1 cellular context compared by ENCODE assay signal in the genomic region with DNA sequence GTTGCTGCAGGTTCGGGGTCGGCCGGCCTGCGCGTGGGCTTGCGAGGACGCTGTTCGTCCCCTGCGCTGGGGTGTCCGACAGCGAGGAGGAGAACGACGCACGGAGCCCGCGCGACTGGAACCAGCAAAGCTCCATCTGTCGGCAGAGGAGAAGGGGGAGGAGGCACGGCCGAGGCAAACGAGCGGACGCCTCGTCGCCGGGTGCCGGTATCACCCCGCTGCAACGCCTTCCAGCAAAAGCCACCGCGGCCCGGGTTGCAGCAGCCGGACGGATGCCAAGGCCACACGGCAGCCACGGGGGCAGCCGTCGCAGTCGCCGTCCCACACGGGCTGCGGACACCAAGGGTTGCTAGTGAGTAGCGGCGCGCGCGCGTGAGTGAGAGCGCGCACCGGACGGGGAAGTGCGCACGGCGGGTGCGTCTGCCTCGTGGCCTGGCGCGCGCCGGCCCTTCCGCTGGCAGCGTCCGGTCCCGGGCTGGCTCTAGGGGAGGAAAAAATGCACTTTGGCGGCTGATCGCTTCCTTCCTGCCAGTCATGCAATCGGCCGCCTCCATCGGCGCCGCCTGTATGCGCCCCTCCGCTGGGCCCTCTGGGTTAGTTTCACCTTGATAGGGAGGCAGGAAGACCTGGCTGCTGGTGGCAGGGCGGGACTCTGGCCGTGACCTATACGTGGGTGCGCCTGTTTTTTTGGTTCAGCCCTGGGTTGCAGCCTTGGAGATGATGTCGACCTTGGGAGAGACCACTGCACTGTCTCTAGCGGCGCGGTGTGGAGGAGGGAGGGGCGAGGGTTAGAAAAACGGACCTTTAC.
TF ChIP-seq lines count a peak whose summit lies in the region.

No MANE protein-coding gene starts in this region.

TF ChIP-seq in HepG2, 621 proteins besides CTCF, POLR2A, EP300 and RAD21 (continued from another document and continues in another):
- TF ChIP-seq, protein P1, sequence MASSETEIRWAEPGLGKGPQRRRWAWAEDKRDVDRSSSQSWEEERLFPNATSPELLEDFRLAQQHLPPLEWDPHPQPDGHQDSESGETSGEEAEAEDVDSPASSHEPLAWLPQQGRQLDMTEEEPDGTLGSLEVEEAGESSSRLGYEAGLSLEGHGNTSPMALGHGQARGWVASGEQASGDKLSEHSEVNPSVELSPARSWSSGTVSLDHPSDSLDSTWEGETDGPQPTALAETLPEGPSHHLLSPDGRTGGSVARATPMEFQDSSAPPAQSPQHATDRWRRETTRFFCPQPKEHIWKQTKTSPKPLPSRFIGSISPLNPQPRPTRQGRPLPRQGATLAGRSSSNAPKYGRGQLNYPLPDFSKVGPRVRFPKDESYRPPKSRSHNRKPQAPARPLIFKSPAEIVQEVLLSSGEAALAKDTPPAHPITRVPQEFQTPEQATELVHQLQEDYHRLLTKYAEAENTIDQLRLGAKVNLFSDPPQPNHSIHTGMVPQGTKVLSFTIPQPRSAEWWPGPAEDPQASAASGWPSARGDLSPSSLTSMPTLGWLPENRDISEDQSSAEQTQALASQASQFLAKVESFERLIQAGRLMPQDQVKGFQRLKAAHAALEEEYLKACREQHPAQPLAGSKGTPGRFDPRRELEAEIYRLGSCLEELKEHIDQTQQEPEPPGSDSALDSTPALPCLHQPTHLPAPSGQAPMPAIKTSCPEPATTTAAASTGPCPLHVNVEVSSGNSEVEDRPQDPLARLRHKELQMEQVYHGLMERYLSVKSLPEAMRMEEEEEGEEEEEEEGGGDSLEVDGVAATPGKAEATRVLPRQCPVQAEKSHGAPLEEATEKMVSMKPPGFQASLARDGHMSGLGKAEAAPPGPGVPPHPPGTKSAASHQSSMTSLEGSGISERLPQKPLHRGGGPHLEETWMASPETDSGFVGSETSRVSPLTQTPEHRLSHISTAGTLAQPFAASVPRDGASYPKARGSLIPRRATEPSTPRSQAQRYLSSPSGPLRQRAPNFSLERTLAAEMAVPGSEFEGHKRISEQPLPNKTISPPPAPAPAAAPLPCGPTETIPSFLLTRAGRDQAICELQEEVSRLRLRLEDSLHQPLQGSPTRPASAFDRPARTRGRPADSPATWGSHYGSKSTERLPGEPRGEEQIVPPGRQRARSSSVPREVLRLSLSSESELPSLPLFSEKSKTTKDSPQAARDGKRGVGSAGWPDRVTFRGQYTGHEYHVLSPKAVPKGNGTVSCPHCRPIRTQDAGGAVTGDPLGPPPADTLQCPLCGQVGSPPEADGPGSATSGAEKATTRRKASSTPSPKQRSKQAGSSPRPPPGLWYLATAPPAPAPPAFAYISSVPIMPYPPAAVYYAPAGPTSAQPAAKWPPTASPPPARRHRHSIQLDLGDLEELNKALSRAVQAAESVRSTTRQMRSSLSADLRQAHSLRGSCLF (CRISPR knock-in tag; IDR thresholded peaks at IDR 0.05; ENCODE audit: borderline replicate concordance) = no peak
- TF ChIP-seq BRD4 (CRISPR knock-in tag; IDR thresholded peaks at IDR 0.05) = no peak
- TF ChIP-seq, protein P2, sequence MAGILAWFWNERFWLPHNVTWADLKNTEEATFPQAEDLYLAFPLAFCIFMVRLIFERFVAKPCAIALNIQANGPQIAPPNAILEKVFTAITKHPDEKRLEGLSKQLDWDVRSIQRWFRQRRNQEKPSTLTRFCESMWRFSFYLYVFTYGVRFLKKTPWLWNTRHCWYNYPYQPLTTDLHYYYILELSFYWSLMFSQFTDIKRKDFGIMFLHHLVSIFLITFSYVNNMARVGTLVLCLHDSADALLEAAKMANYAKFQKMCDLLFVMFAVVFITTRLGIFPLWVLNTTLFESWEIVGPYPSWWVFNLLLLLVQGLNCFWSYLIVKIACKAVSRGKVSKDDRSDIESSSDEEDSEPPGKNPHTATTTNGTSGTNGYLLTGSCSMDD (CRISPR knock-in tag; IDR thresholded peaks at IDR 0.05) = no peak
- TF ChIP-seq NCOA2 (CRISPR knock-in tag; IDR thresholded peaks at IDR 0.05) = no peak
- no peak for TF ChIP-seq ZNF558 (CRISPR knock-in tag; IDR thresholded peaks at IDR 0.05; ENCODE audit: borderline replicate concordance)
- no peak for TF ChIP-seq LCORL (IDR thresholded peaks at IDR 0.05)
- TF ChIP-seq LCORL (CRISPR knock-in tag; IDR thresholded peaks at IDR 0.05) = peak; percentile 62; the same call in 1 of the 2 replicates
- no peak for TF ChIP-seq ATF1 (CRISPR knock-in tag; IDR thresholded peaks at IDR 0.05)
- TF ChIP-seq CREM (IDR thresholded peaks at IDR 0.05) = no peak
- TF ChIP-seq CREM (CRISPR knock-in tag; IDR thresholded peaks at IDR 0.05) = no peak
- no peak for TF ChIP-seq ZNF383 (CRISPR knock-in tag; IDR thresholded peaks at IDR 0.05; ENCODE audit: borderline replicate concordance)
- no peak for TF ChIP-seq ZNF256 (CRISPR knock-in tag; conservative IDR thresholded peaks at IDR 0.05)
- TF ChIP-seq, protein P3, sequence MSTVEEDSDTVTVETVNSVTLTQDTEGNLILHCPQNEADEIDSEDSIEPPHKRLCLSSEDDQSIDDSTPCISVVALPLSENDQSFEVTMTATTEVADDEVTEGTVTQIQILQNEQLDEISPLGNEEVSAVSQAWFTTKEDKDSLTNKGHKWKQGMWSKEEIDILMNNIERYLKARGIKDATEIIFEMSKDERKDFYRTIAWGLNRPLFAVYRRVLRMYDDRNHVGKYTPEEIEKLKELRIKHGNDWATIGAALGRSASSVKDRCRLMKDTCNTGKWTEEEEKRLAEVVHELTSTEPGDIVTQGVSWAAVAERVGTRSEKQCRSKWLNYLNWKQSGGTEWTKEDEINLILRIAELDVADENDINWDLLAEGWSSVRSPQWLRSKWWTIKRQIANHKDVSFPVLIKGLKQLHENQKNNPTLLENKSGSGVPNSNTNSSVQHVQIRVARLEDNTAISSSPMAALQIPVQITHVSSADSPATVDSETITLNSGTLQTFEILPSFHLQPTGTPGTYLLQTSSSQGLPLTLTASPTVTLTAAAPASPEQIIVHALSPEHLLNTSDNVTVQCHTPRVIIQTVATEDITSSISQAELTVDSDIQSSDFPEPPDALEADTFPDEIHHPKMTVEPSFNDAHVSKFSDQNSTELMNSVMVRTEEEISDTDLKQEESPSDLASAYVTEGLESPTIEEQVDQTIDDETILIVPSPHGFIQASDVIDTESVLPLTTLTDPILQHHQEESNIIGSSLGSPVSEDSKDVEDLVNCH (CRISPR knock-in tag; IDR thresholded peaks at IDR 0.05) = no peak
- 0 out of 2 replicates have a peak, but pooled peaks have one; percentile 54 for TF ChIP-seq ESRRA (CRISPR knock-in tag; IDR thresholded peaks at IDR 0.05; ENCODE audit: low read depth)
- TF ChIP-seq ZNF761 (CRISPR knock-in tag; conservative IDR thresholded peaks at IDR 0.05) = no peak
- no peak for TF ChIP-seq NR1H2 (CRISPR knock-in tag; IDR thresholded peaks at IDR 0.05; ENCODE audit: borderline replicate concordance, low read depth)
- TF ChIP-seq KDM1A (CRISPR knock-in tag; IDR thresholded peaks at IDR 0.05) = peak; percentile 56; the same call in 1 of the 2 replicates
- TF ChIP-seq PTBP1 (IDR thresholded peaks at IDR 0.05; ENCODE audit: low read depth, low read length, poor library complexity, severe bottlenecking) = no peak
- TF ChIP-seq, protein P4, sequence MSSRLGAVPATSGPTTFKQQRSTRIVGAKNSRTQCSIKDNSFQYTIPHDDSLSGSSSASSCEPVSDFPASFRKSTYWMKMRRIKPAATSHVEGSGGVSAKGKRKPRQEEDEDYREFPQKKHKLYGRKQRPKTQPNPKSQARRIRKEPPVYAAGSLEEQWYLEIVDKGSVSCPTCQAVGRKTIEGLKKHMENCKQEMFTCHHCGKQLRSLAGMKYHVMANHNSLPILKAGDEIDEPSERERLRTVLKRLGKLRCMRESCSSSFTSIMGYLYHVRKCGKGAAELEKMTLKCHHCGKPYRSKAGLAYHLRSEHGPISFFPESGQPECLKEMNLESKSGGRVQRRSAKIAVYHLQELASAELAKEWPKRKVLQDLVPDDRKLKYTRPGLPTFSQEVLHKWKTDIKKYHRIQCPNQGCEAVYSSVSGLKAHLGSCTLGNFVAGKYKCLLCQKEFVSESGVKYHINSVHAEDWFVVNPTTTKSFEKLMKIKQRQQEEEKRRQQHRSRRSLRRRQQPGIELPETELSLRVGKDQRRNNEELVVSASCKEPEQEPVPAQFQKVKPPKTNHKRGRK (CRISPR knock-in tag; IDR thresholded peaks at IDR 0.05) = no peak
- no peak for TF ChIP-seq ATF7 (IDR thresholded peaks at IDR 0.05)
- no peak for TF ChIP-seq ATF7 (CRISPR knock-in tag; IDR thresholded peaks at IDR 0.05)
- TF ChIP-seq, protein P5, sequence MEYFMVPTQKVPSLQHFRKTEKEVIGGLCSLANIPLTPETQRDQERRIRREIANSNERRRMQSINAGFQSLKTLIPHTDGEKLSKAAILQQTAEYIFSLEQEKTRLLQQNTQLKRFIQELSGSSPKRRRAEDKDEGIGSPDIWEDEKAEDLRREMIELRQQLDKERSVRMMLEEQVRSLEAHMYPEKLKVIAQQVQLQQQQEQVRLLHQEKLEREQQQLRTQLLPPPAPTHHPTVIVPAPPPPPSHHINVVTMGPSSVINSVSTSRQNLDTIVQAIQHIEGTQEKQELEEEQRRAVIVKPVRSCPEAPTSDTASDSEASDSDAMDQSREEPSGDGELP (IDR thresholded peaks at IDR 0.05; ENCODE audit: borderline replicate concordance, low read depth) = no peak
- no peak for TF ChIP-seq NFYB (CRISPR knock-in tag; IDR thresholded peaks at IDR 0.05)
- TF ChIP-seq HMGA1 (CRISPR knock-in tag; conservative IDR thresholded peaks at IDR 0.05) = no peak
- TF ChIP-seq ZNF549 (CRISPR knock-in tag; IDR thresholded peaks at IDR 0.05) = no peak
- peak; percentile 72; the same call in 1 of the 2 replicates for TF ChIP-seq ZNF274 (CRISPR knock-in tag; IDR thresholded peaks at IDR 0.05)
- TF ChIP-seq ZNF619 (CRISPR knock-in tag; IDR thresholded peaks at IDR 0.05) = no peak
- TF ChIP-seq, protein P6, sequence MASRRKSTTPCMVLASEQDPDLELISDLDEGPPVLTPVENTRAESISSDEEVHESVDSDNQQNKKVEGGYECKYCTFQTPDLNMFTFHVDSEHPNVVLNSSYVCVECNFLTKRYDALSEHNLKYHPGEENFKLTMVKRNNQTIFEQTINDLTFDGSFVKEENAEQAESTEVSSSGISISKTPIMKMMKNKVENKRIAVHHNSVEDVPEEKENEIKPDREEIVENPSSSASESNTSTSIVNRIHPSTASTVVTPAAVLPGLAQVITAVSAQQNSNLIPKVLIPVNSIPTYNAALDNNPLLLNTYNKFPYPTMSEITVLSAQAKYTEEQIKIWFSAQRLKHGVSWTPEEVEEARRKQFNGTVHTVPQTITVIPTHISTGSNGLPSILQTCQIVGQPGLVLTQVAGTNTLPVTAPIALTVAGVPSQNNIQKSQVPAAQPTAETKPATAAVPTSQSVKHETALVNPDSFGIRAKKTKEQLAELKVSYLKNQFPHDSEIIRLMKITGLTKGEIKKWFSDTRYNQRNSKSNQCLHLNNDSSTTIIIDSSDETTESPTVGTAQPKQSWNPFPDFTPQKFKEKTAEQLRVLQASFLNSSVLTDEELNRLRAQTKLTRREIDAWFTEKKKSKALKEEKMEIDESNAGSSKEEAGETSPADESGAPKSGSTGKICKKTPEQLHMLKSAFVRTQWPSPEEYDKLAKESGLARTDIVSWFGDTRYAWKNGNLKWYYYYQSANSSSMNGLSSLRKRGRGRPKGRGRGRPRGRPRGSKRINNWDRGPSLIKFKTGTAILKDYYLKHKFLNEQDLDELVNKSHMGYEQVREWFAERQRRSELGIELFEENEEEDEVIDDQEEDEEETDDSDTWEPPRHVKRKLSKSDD (CRISPR knock-in tag; IDR thresholded peaks at IDR 0.05; ENCODE audit: low read depth) = no peak
- TF ChIP-seq NFYC (CRISPR knock-in tag; IDR thresholded peaks at IDR 0.05) = no peak
- no peak for TF ChIP-seq DNMT3B (CRISPR knock-in tag; conservative IDR thresholded peaks at IDR 0.05)
- TF ChIP-seq NCOA5 (CRISPR knock-in tag; IDR thresholded peaks at IDR 0.05) = no peak
- no peak for TF ChIP-seq ZNF577 (CRISPR knock-in tag; IDR thresholded peaks at IDR 0.05; ENCODE audit: borderline replicate concordance, low read depth)
- TF ChIP-seq ZNF768 (CRISPR knock-in tag; IDR thresholded peaks at IDR 0.05) = peak; percentile 26; the same call in 1 of the 2 replicates
- TF ChIP-seq, protein P7, sequence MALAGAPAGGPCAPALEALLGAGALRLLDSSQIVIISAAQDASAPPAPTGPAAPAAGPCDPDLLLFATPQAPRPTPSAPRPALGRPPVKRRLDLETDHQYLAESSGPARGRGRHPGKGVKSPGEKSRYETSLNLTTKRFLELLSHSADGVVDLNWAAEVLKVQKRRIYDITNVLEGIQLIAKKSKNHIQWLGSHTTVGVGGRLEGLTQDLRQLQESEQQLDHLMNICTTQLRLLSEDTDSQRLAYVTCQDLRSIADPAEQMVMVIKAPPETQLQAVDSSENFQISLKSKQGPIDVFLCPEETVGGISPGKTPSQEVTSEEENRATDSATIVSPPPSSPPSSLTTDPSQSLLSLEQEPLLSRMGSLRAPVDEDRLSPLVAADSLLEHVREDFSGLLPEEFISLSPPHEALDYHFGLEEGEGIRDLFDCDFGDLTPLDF (CRISPR knock-in tag; IDR thresholded peaks at IDR 0.05) = peak; percentile 74
- TF ChIP-seq, protein P8, sequence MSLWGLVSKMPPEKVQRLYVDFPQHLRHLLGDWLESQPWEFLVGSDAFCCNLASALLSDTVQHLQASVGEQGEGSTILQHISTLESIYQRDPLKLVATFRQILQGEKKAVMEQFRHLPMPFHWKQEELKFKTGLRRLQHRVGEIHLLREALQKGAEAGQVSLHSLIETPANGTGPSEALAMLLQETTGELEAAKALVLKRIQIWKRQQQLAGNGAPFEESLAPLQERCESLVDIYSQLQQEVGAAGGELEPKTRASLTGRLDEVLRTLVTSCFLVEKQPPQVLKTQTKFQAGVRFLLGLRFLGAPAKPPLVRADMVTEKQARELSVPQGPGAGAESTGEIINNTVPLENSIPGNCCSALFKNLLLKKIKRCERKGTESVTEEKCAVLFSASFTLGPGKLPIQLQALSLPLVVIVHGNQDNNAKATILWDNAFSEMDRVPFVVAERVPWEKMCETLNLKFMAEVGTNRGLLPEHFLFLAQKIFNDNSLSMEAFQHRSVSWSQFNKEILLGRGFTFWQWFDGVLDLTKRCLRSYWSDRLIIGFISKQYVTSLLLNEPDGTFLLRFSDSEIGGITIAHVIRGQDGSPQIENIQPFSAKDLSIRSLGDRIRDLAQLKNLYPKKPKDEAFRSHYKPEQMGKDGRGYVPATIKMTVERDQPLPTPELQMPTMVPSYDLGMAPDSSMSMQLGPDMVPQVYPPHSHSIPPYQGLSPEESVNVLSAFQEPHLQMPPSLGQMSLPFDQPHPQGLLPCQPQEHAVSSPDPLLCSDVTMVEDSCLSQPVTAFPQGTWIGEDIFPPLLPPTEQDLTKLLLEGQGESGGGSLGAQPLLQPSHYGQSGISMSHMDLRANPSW (CRISPR knock-in tag; IDR thresholded peaks at IDR 0.05; ENCODE audit: borderline replicate concordance) = no peak
- TF ChIP-seq SKI (IDR thresholded peaks at IDR 0.05; ENCODE audit: partially characterized antibody) = no peak
- TF ChIP-seq TAF1 (CRISPR knock-in tag; IDR thresholded peaks at IDR 0.05) = peak; percentile 35; the same call in 1 of the 2 replicates
- TF ChIP-seq U2AF2 (IDR thresholded peaks at IDR 0.05; ENCODE audit: low read depth, low read length) = no peak
- TF ChIP-seq, protein P9, sequence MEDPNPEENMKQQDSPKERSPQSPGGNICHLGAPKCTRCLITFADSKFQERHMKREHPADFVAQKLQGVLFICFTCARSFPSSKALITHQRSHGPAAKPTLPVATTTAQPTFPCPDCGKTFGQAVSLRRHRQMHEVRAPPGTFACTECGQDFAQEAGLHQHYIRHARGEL (CRISPR knock-in tag; IDR thresholded peaks at IDR 0.05) = no peak; the same call in 1 of the 2 replicates
- TF ChIP-seq, protein P10, sequence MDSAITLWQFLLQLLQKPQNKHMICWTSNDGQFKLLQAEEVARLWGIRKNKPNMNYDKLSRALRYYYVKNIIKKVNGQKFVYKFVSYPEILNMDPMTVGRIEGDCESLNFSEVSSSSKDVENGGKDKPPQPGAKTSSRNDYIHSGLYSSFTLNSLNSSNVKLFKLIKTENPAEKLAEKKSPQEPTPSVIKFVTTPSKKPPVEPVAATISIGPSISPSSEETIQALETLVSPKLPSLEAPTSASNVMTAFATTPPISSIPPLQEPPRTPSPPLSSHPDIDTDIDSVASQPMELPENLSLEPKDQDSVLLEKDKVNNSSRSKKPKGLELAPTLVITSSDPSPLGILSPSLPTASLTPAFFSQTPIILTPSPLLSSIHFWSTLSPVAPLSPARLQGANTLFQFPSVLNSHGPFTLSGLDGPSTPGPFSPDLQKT (CRISPR knock-in tag; IDR thresholded peaks at IDR 0.05; ENCODE audit: borderline replicate concordance) = no peak
